20 cellular contexts compared by ENCODE assay signal in genomic region chr7:5448378-5449042, GRCh38. TPM values are rescaled to one million over a fixed set of nuclear protein-coding genes. Genes with fewer than 3 reads are reported as not detected.
A peak's percentile ranks its signal among the peaks of the same experiment; 100 is the strongest.
DNase-seq lines count a peak whose midpoint lies in the region; ATAC-seq and TF ChIP-seq lines count a peak whose summit lies in the region.
"Had no signal": no experiment of that assay in that cellular context is flagged by ENCODE, and none has a peak within 500 bp of the region (broad histone marks: within the 10 kb centered on the region; RNA-seq: fewer than 3 reads in every experiment).

No MANE protein-coding gene starts in this region.

- H3K9me3 Mint-ChIP-seq in WTC11, result no peaks in the 10 kb centered on the region
- H3K9me3 Mint-ChIP-seq in activated CD8-positive, alpha-beta T cell treated with anti-CD3 and anti-CD28 coated beads, Interleukin-2, amount 10 ng/mL, durations not matched to agents 7 days and 5 days (ENCODE audit: insufficient read depth), result no peaks in the 10 kb centered on the region
- H3K9me3 Mint-ChIP-seq: activated CD4-positive, alpha-beta memory T cell treated with anti-CD3 and anti-CD28 coated beads for 36 hours; dendritic cell treated with granulocyte-macrophage colony-stimulating factor and Interleukin-4, amounts not matched to agents 40 ng/mL and 50 ng/mL, for 4 days had no signal

- H3K79me2 ChIP-seq in smooth muscle cell (ENCODE audit: low read depth), result no peaks in the 10 kb centered on the region

- no peak overlapping the region for H3K4me3 Mint-ChIP-seq in WTC11
- no peak overlapping the region for H3K4me3 Mint-ChIP-seq in activated CD8-positive, alpha-beta T cell treated with anti-CD3 and anti-CD28 coated beads, Interleukin-2, amount 10 ng/mL, durations not matched to agents 7 days and 5 days
- H3K4me3 Mint-ChIP-seq: activated CD4-positive, alpha-beta memory T cell treated with anti-CD3 and anti-CD28 coated beads for 36 hours; dendritic cell treated with granulocyte-macrophage colony-stimulating factor and Interleukin-4, amounts not matched to agents 40 ng/mL and 50 ng/mL, for 4 days had no signal

- peaks cover 6% of the 10 kb centered on the region for H3K4me1 Mint-ChIP-seq in WTC11
- H3K4me1 Mint-ChIP-seq in activated CD8-positive, alpha-beta T cell treated with anti-CD3 and anti-CD28 coated beads, Interleukin-2, amount 10 ng/mL, durations not matched to agents 7 days and 5 days (ENCODE audit: low read depth), result peaks cover 3% of the 10 kb centered on the region

- H3K27me3 ChIP-seq in heart left ventricle (no peaks in the 10 kb centered on the region), smooth muscle cell (ENCODE audit: low read depth) (no peaks in the 10 kb centered on the region)
- H3K27me3 ChIP-seq: BE2C, breast epithelium, MG63, upper lobe of left lung had no signal

- H3K36me3 Mint-ChIP-seq in WTC11, result no peaks in the 10 kb centered on the region
- no peaks in the 10 kb centered on the region for H3K36me3 Mint-ChIP-seq in activated CD8-positive, alpha-beta T cell treated with anti-CD3 and anti-CD28 coated beads, Interleukin-2, amount 10 ng/mL, durations not matched to agents 7 days and 5 days (ENCODE audit: low read depth)
- H3K36me3 Mint-ChIP-seq: activated CD4-positive, alpha-beta memory T cell treated with anti-CD3 and anti-CD28 coated beads for 36 hours had no signal

- no peaks in the 10 kb centered on the region for H3F3A ChIP-seq in smooth muscle cell (ENCODE audit: low read depth)

- TF ChIP-seq POLR2A in heart left ventricle (IDR thresholded peaks at IDR 0.05), result no peak

- H3K27ac ChIP-seq in heart left ventricle (no peak overlapping the region), smooth muscle cell (ENCODE audit: low read depth) (no peak overlapping the region)
- H3K27ac ChIP-seq: breast epithelium, upper lobe of left lung had no signal

- TF ChIP-seq CTCF in heart left ventricle (IDR thresholded peaks at IDR 0.05) (no peak), WTC11 (IDR thresholded peaks at IDR 0.05) (no peak), smooth muscle cell (IDR thresholded peaks at IDR 0.05; ENCODE audit: borderline replicate concordance, insufficient read depth, poor library complexity, severe bottlenecking) (no peak)

- H3K27me3 Mint-ChIP-seq in WTC11 (ENCODE audit: low read depth), result peaks cover 11% of the 10 kb centered on the region
- H3K27me3 Mint-ChIP-seq in activated CD8-positive, alpha-beta T cell treated with anti-CD3 and anti-CD28 coated beads, Interleukin-2, amount 10 ng/mL, durations not matched to agents 7 days and 5 days (ENCODE audit: low read depth), result no peaks in the 10 kb centered on the region
- H3K27me3 Mint-ChIP-seq: activated CD4-positive, alpha-beta memory T cell treated with anti-CD3 and anti-CD28 coated beads for 36 hours had no signal

- CTCF ChIA-PET in WTC11 (lab: Charles Lee), result interaction anchor here (0.5 to 5.2 kb wide), 7 partner anchors 30 to 217 kb away, joined by 3 to 53 read pairs (median 6); no protein-coding TSS in a partner anchor
- CTCF ChIA-PET in activated CD8-positive, alpha-beta T cell treated with anti-CD3 and anti-CD28 coated beads, Interleukin-2, amount 10 ng/mL, durations not matched to agents 7 days and 5 days (lab: Charles Lee), result interaction anchor here (4.3 kb wide), 1 partner anchor 52 kb away, joined by 31 read pairs; no protein-coding TSS in a partner anchor

- peak overlapping the region; percentile 13 for H3K4me2 ChIP-seq in smooth muscle cell

- H3K4me3 ChIP-seq in heart left ventricle (no peak overlapping the region), smooth muscle cell (no peak overlapping the region)
- H3K4me3 ChIP-seq: breast epithelium, MG63, upper lobe of left lung had no signal

- H3K9me3 ChIP-seq in heart left ventricle (no peaks in the 10 kb centered on the region), smooth muscle cell (replicated peaks; ENCODE audit: low read depth) (no peaks in the 10 kb centered on the region)
- H3K9me3 ChIP-seq: BE2C, breast epithelium, Caco-2, MG63, upper lobe of left lung had no signal

- ATAC-seq in Right ventricle myocardium inferior (no peak), heart left ventricle (no peak), WTC11 (peak; percentile 49)
- ATAC-seq in activated CD8-positive, alpha-beta T cell treated with anti-CD3 and anti-CD28 coated beads, Interleukin-2, amount 10 ng/mL, durations not matched to agents 7 days and 5 days, result no peak

- intact Hi-C loops in Right ventricle myocardium inferior (cut with DNase I) (no loop called here), heart left ventricle (cut with DNase I) (loop anchor here in 2 of 10 donors (5.0 to 10.0 kb wide), 2 partner anchors 204 to 206 kb away; no protein-coding TSS in a partner anchor)

- H3K27ac Mint-ChIP-seq in WTC11, result no peak overlapping the region
- H3K27ac Mint-ChIP-seq in activated CD8-positive, alpha-beta T cell treated with anti-CD3 and anti-CD28 coated beads, Interleukin-2, amount 10 ng/mL, durations not matched to agents 7 days and 5 days, result no peak overlapping the region
- H3K27ac Mint-ChIP-seq: activated CD4-positive, alpha-beta memory T cell treated with anti-CD3 and anti-CD28 coated beads for 36 hours; dendritic cell treated with granulocyte-macrophage colony-stimulating factor and Interleukin-4, amounts not matched to agents 40 ng/mL and 50 ng/mL, for 4 days had no signal

- peak; percentile 11 for DNase-seq in Right ventricle myocardium inferior (ENCODE audit: missing footprints)
- no peak for DNase-seq in heart left ventricle
- no peak for DNase-seq in WTC11 (ENCODE audit: low spot score)
- peak; percentile 59 for DNase-seq in iPS-NIHi7 (ENCODE audit: extremely low spot score)
- DNase-seq in smooth muscle cell (lab: John Stamatoyannopoulos, UW; ENCODE audit: unreplicated experiment), result no peak
- DNase-seq in H4 (ENCODE audit: low spot score), result no peak
- DNase-seq in activated CD8-positive, alpha-beta T cell treated with anti-CD3 and anti-CD28 coated beads, Interleukin-2, amount 10 ng/mL, durations not matched to agents 7 days and 5 days, result no peak
- no peak for DNase-seq in stimulated activated CD4-positive, alpha-beta T cell treated with anti-CD3 and anti-CD28 coated beads, Interleukin-2, amount 100 ng/mL, for 48 hours
- DNase-seq: activated CD4-positive, alpha-beta memory T cell treated with anti-CD3 and anti-CD28 coated beads for 36 hours; activated gamma-delta T cell; BE2C; Caco-2; HCEC 1CT; MG63; NCI-H1417 treated with DMSO at 0.1 percent for 48 hours; NCI-H524 treated with DMSO at 0.1 percent for 48 hours; SW 1271; upper lobe of left lung had no signal

- no peak overlapping the region for H2AFZ ChIP-seq in smooth muscle cell (ENCODE audit: low read depth)

- POLR2A ChIA-PET in WTC11 (lab: Charles Lee), result interaction anchor here (0.5 to 1.0 kb wide), 2 partner anchors 25 to 209 kb away, joined by 3 to 4 read pairs; partner anchors contain the start of gene TNRC18
- POLR2A ChIA-PET in activated CD8-positive, alpha-beta T cell treated with anti-CD3 and anti-CD28 coated beads, Interleukin-2, amount 10 ng/mL, durations not matched to agents 7 days and 5 days (lab: Charles Lee), result no interaction called here

- H3K9ac ChIP-seq in smooth muscle cell (ENCODE audit: low read depth), result no peak overlapping the region

- 66 to 89% (median 78%) methylated on average over 12 to 15 of the region's 15 CpGs for WGBS in heart left ventricle, 4 donors
- 67% methylated on average over 15 of the region's 15 CpGs for WGBS in smooth muscle cell (ENCODE audit: low lambda C conversion rate)

- H3K4me1 ChIP-seq in heart left ventricle (peaks cover 0 to 10% (median 0%) of the 10 kb centered on the region in 12 donors), smooth muscle cell (ENCODE audit: low read depth) (peaks cover 5% of the 10 kb centered on the region)
- H3K4me1 ChIP-seq: breast epithelium had no signal

- peaks cover 20% of the 10 kb centered on the region for H4K20me1 ChIP-seq in smooth muscle cell (ENCODE audit: low read depth)

- H3K36me3 ChIP-seq in heart left ventricle (no peaks in the 10 kb centered on the region), smooth muscle cell (ENCODE audit: low read depth) (no peaks in the 10 kb centered on the region)
- H3K36me3 ChIP-seq: BE2C, breast epithelium, MG63, upper lobe of left lung had no signal

TF ChIP-seq in WTC11, 78 proteins besides CTCF, POLR2A, EP300 and RAD21 (continues in another document):
- TF ChIP-seq SOX15 (CRISPR knock-in tag; IDR thresholded peaks at IDR 0.05) (no peak), GRHL2 (CRISPR knock-in tag; IDR thresholded peaks at IDR 0.05; ENCODE audit: insufficient replicate concordance, severe bottlenecking) (no peak), ZNF396 (CRISPR knock-in tag; IDR thresholded peaks at IDR 0.05; ENCODE audit: borderline replicate concordance) (no peak), PRDM15 (CRISPR knock-in tag; IDR thresholded peaks at IDR 0.05) (no peak)

RNA-seq across cellular contexts. Expression of gene TNRC18, which starts 24.9 kb away (rescaled TPM):
- total RNA-seq in Right ventricle myocardium inferior (34.8 TPM), heart left ventricle (10 to 100 TPM; 23.4 to 66.6 (median 35.4) TPM), WTC11 (2021) (29.1 to 55.0 TPM (median 34.2 TPM) in 3 replicates), smooth muscle cell (16.9 and 40.3 TPM in 2 replicates)
- polyA plus RNA-seq in heart left ventricle (10 to 100 TPM; 26.7 to 27.6 TPM), smooth muscle cell (6.4 and 11.7 TPM in 2 replicates)
- total RNA-seq in H4 (2014; rRNA removed; shearing (Covaris generic)), result 16.3 and 33.1 TPM in 2 replicates
- 10 to 100 TPM; 46.1 to 52.1 TPM for total RNA-seq in activated CD8-positive, alpha-beta T cell treated with anti-CD3 and anti-CD28 coated beads, Interleukin-2, amount 10 ng/mL, durations not matched to agents 7 days and 5 days

Comparison
In these comparisons a context has a peak if more than half of its experiments do, and no peak if none do; other contexts are left out.
1. DNase-seq: peak in Right ventricle myocardium inferior (single experiment) and iPS-NIHi7 (single experiment); none in heart left ventricle (0 of 5), WTC11 (single experiment), smooth muscle cell (single experiment), H4 (single experiment), activated CD8-positive, alpha-beta T cell treated with anti-CD3 and anti-CD28 coated beads, Interleukin-2, amount 10 ng/mL, durations not matched to agents 7 days and 5 days (single experiment) and stimulated activated CD4-positive, alpha-beta T cell treated with anti-CD3 and anti-CD28 coated beads, Interleukin-2, amount 100 ng/mL, for 48 hours (0 of 2).